ENCODE assay signal across 12 cellular contexts in genomic region chr5:124410539-124410938, GRCh38.
DNase-seq lines count a peak whose midpoint lies in the region; ATAC-seq and TF ChIP-seq lines count a peak whose summit lies in the region.
"Had no signal": no experiment of that assay in that cellular context is flagged by ENCODE, and none has a peak within 500 bp of the region (broad histone marks: within the 10 kb centered on the region; RNA-seq: fewer than 3 reads in every experiment).

No MANE protein-coding gene starts in this region.

- peaks cover 32% of the 10 kb centered on the region for H3K4me1 Mint-ChIP-seq in stimulated activated memory B cell treated with anti-CD40 and anti-IgM and Interleukin-4, amounts not matched to agents 10 μg/mL and 1 μg/mL and 100 μg/mL, for 72 hours

- no peaks in the 10 kb centered on the region for H3K27me3 ChIP-seq in body of pancreas

- ATAC-seq in HG02623 (IDR thresholded peaks at IDR 0.05; ENCODE audit: unreplicated experiment), result peak; percentile 89
- peak; percentile 98 for ATAC-seq in HG03378 (IDR thresholded peaks at IDR 0.05; ENCODE audit: unreplicated experiment)
- peak; percentile 96 for ATAC-seq in stimulated activated memory B cell treated with anti-CD40 and anti-IgM and Interleukin-4, amounts not matched to agents 10 μg/mL and 1 μg/mL and 100 μg/mL, for 72 hours
- no peak for ATAC-seq in body of pancreas
- no peak for ATAC-seq in Right ventricle myocardium inferior
- ATAC-seq: esophagus mucosa, GM23338, T-cell had no signal

- no peak overlapping the region for H3K27ac ChIP-seq in body of pancreas

- DNase-seq in GM19240 (ENCODE audit: insufficient read length, low spot score) (peak; percentile 9), GF-D8 (lab: John Stamatoyannopoulos, UW) (no peak), body of pancreas (no peak), DMS153 treated with DMSO at 0.1 percent for 48 hours (lab: John Stamatoyannopoulos, UW; ENCODE audit: unreplicated experiment) (no peak), Right ventricle myocardium inferior (ENCODE audit: missing footprints) (no peak)
- DNase-seq: small intestine, T-cell had no signal

- peaks cover 14% of the 10 kb centered on the region for H3K4me1 ChIP-seq in body of pancreas

- H3K27me3 Mint-ChIP-seq in stimulated activated memory B cell treated with anti-CD40 and anti-IgM and Interleukin-4, amounts not matched to agents 10 μg/mL and 1 μg/mL and 100 μg/mL, for 72 hours, result no peaks in the 10 kb centered on the region
- H3K27me3 Mint-ChIP-seq: T-cell had no signal

- no peak for TF ChIP-seq POLR2A in body of pancreas (IDR thresholded peaks at IDR 0.05)

- no peaks in the 10 kb centered on the region for H3K9me3 ChIP-seq in body of pancreas

- H3K36me3 Mint-ChIP-seq in stimulated activated memory B cell treated with anti-CD40 and anti-IgM and Interleukin-4, amounts not matched to agents 10 μg/mL and 1 μg/mL and 100 μg/mL, for 72 hours, result no peaks in the 10 kb centered on the region
- H3K36me3 Mint-ChIP-seq: T-cell had no signal

- H3K9me3 Mint-ChIP-seq in stimulated activated memory B cell treated with anti-CD40 and anti-IgM and Interleukin-4, amounts not matched to agents 10 μg/mL and 1 μg/mL and 100 μg/mL, for 72 hours, result peaks cover 3% of the 10 kb centered on the region
- H3K9me3 Mint-ChIP-seq: GM23338 had no signal

- intact Hi-C loops in body of pancreas (cut with DNase I), result no loop called here
- intact Hi-C loops in Right ventricle myocardium inferior (cut with DNase I), result no loop called here

- TF ChIP-seq CTCF in body of pancreas (IDR thresholded peaks at IDR 0.05), result no peak

- peak overlapping the region; percentile 41 for H3K4me3 Mint-ChIP-seq in stimulated activated memory B cell treated with anti-CD40 and anti-IgM and Interleukin-4, amounts not matched to agents 10 μg/mL and 1 μg/mL and 100 μg/mL, for 72 hours
- H3K4me3 Mint-ChIP-seq: GM23338, T-cell had no signal

- H3K36me3 ChIP-seq in body of pancreas (replicated peaks in 1 of 2; ENCODE audit: insufficient read depth in 1 of 2, low read depth in 2 of 2), result no peaks in the 10 kb centered on the region

- no peak overlapping the region for H3K4me3 ChIP-seq in body of pancreas
- H3K4me3 ChIP-seq: GM23338 had no signal

- no peak overlapping the region for H3K27ac Mint-ChIP-seq in stimulated activated memory B cell treated with anti-CD40 and anti-IgM and Interleukin-4, amounts not matched to agents 10 μg/mL and 1 μg/mL and 100 μg/mL, for 72 hours
- H3K27ac Mint-ChIP-seq: GM23338, T-cell had no signal

Comparison
In these comparisons a context has a peak if more than half of its experiments do, and no peak if none do; other contexts are left out.
1. ATAC-seq: peak in HG02623 (single experiment), HG03378 (single experiment) and stimulated activated memory B cell treated with anti-CD40 and anti-IgM and Interleukin-4, amounts not matched to agents 10 μg/mL and 1 μg/mL and 100 μg/mL, for 72 hours (single experiment); none in body of pancreas (single experiment) and Right ventricle myocardium inferior (single experiment).